Comparison of ENCODE assay signal across 35 cellular contexts in genomic region chr20:11281768-11282167, GRCh38.
A peak's percentile ranks its signal among the peaks of the same experiment; 100 is the strongest.
DNase-seq lines count a peak whose midpoint lies in the region; ATAC-seq, FAIRE-seq and TF ChIP-seq lines count a peak whose summit lies in the region.
"Had no signal": no experiment of that assay in that cellular context is flagged by ENCODE, and none has a peak within 500 bp of the region (broad histone marks: within the 10 kb centered on the region; RNA-seq: fewer than 3 reads in every experiment).

No MANE protein-coding gene starts in this region.

- H2BK120ac ChIP-seq in IMR-90 (ENCODE audit: low read depth, low read length), result no peak overlapping the region

- H3K4me1 Mint-ChIP-seq in GM23338, result peaks cover 3% of the 10 kb centered on the region; the same call in 2 of the 3 replicates
- H3K4me1 Mint-ChIP-seq: B cell; CD4-positive, alpha-beta memory T cell; CD4-positive, CD25-positive, alpha-beta regulatory T cell; CD8-positive, alpha-beta memory T cell had no signal

- no peaks in the 10 kb centered on the region for H3K9me1 ChIP-seq in IMR-90 (ENCODE audit: insufficient read depth, low read length)

- no peak overlapping the region for H2BK5ac ChIP-seq in IMR-90 (ENCODE audit: low read depth, low read length, poor library complexity, severe bottlenecking)

- no peaks in the 10 kb centered on the region for H3F3A ChIP-seq in GM23338 (replicated peaks; ENCODE audit: low read depth)

- H2AK9ac ChIP-seq in IMR-90 (replicated peaks; ENCODE audit: low read depth, low read length, poor library complexity), result no peak overlapping the region

- H3K4me2 ChIP-seq in HepG2 (ENCODE audit: low read depth, low read length) (no peak overlapping the region), GM23338 (no peak overlapping the region), IMR-90 (ENCODE audit: low read depth, low read length) (no peak overlapping the region)
- H3K4me2 ChIP-seq: A549; BLaER1; BLaER1 treated with 17β-estradiol and CSF1 and Interleukin-3, amounts not matched to agents 10 nM and 100 nM had no signal

- H3K23ac ChIP-seq in IMR-90 (ENCODE audit: low read depth, low read length), result no peak overlapping the region

- CTCF ChIA-PET in HepG2 (lab: Yijun Ruan, JAX; ENCODE audit: low intra/inter-chr PET ratio, low total read pairs), result no interaction called here
- CTCF ChIA-PET in IMR-90 (lab: Yijun Ruan, JAX), result no interaction called here

- no peak overlapping the region for H2AFZ ChIP-seq in HepG2 (ENCODE audit: low read length)
- H2AFZ ChIP-seq in GM23338, result no peak overlapping the region; the same call in 1 of the 2 replicates
- H2AFZ ChIP-seq in IMR-90 (replicated peaks; ENCODE audit: low read length, poor library complexity), result no peak overlapping the region

- H3K4me3 ChIP-seq in HepG2 (replicated peaks in 1 of 3; ENCODE audit: insufficient read depth in 1 of 3, low read depth in 2 of 3, low read length in 3 of 3) (no peak overlapping the region), right lobe of liver (no peak overlapping the region), GM23338 (no peak overlapping the region), IMR-90 (ENCODE audit: insufficient read depth, low read depth, low read length) (no peak overlapping the region)
- H3K4me3 ChIP-seq: A549; BLaER1; BLaER1 treated with 17β-estradiol and CSF1 and Interleukin-3, amounts not matched to agents 10 nM and 100 nM had no signal

- TF ChIP-seq EP300 in HepG2 (IDR thresholded peaks at IDR 0.05; ENCODE audit: low read depth in 2 of 2, low read length in 2 of 2) (no peak), HepG2 (CRISPR knock-in tag; IDR thresholded peaks at IDR 0.05; ENCODE audit: borderline replicate concordance) (no peak)

- intact Hi-C loops in HepG2 (cut with micrococcal nuclease; ENCODE audit: unreplicated experiment) (no loop called here), right lobe of liver (cut with DNase I) (no loop called here), IMR-90 (cut with micrococcal nuclease) (no loop called here)

- H3K4ac ChIP-seq in IMR-90 (ENCODE audit: low read depth, low read length), result no peak overlapping the region

- BruUV-seq in HepG2 (replicated peaks; lab: Mats Ljungman, UMichigan), result no TSS peak
- BruUV-seq in IMR-90 (replicated peaks; lab: Mats Ljungman, UMichigan), result no TSS peak

- no peak overlapping the region for H4K91ac ChIP-seq in IMR-90 (ENCODE audit: insufficient read depth, low read depth, low read length)

- no peak overlapping the region for H3K27ac ChIP-seq in HepG2 (ENCODE audit: extremely low read length, insufficient read depth, low read length)
- H3K27ac ChIP-seq in right lobe of liver, result no peak overlapping the region
- no peak overlapping the region for H3K27ac ChIP-seq in GM23338 (ENCODE audit: low read depth)
- H3K27ac ChIP-seq in IMR-90 (ENCODE audit: insufficient read depth, low read length), result no peak overlapping the region
- H3K27ac ChIP-seq: 22Rv1; A549; BLaER1; BLaER1 treated with 17β-estradiol and CSF1 and Interleukin-3, amounts not matched to agents 10 nM and 100 nM; C4-2B had no signal

- POLR2A ChIA-PET in HepG2 (lab: Yijun Ruan, JAX), result no interaction called here
- POLR2A ChIA-PET in IMR-90 (lab: Charles Lee; ENCODE audit: unreplicated experiment), result no interaction called here

- TF ChIP-seq RAD21 in HepG2 (CRISPR knock-in tag; IDR thresholded peaks at IDR 0.05) (no peak), IMR-90 (IDR thresholded peaks at IDR 0.05; ENCODE audit: low read length) (no peak)

- H3K36me3 Mint-ChIP-seq in GM23338 (ENCODE audit: low read depth), result no peaks in the 10 kb centered on the region
- H3K36me3 Mint-ChIP-seq: CD14-positive monocyte; CD4-positive, alpha-beta memory T cell; CD4-positive, CD25-positive, alpha-beta regulatory T cell; CD8-positive, alpha-beta memory T cell; CD8-positive, alpha-beta T cell had no signal

- H3K56ac ChIP-seq in IMR-90 (ENCODE audit: extremely low read depth, insufficient read depth, low read length), result no peak overlapping the region

- dilution Hi-C loops in IMR-90 (cut with HindIII; ENCODE audit: low sequenced_read_pairs, unreplicated experiment), result no loop called here

- WGBS in HepG2 (ENCODE audit: low lambda C conversion rate), result 3% methylated on average over 4 of the region's 4 CpGs
- WGBS in right lobe of liver (ENCODE audit: insufficient coverage, low coverage, low lambda C conversion rate, missing lambda C conversion rate), result 58% methylated on average over 4 of the region's 4 CpGs
- WGBS in IMR-90 (ENCODE audit: extremely low coverage in 2 of 2, insufficient read length in 1 of 2), 2 experiments, result no CpG with 5 or more reads among the region's 4 CpGs

- no peak for FAIRE-seq in HepG2 (lab: Jason Lieb, UNC)
- FAIRE-seq: A204.1, D721Med had no signal

- TF ChIP-seq CTCF in HepG2 (CRISPR knock-in tag; IDR thresholded peaks at IDR 0.05), result no peak
- no peak for TF ChIP-seq CTCF in right lobe of liver (IDR thresholded peaks at IDR 0.05)
- TF ChIP-seq CTCF in GM23338 (conservative IDR thresholded peaks at IDR 0.05; ENCODE audit: low read depth in 2 of 2), result no peak
- TF ChIP-seq CTCF in IMR-90 (conservative IDR thresholded peaks at IDR 0.05; ENCODE audit: low read depth, low read length), result no peak

- H3K14ac ChIP-seq in IMR-90 (replicated peaks; ENCODE audit: low read depth, low read length), result no peak overlapping the region

- H3K79me1 ChIP-seq in IMR-90 (ENCODE audit: low read depth in 1 of 2, low read length in 2 of 2), result no peaks in the 10 kb centered on the region

- H3K27ac Mint-ChIP-seq in GM23338, result 0 out of 2 replicates have a peak overlapping the region, but pooled peaks have one; percentile 21
- H3K27ac Mint-ChIP-seq: B cell; CD14-positive monocyte; CD4-positive, alpha-beta memory T cell; CD4-positive, alpha-beta T cell; CD4-positive, CD25-positive, alpha-beta regulatory T cell; CD8-positive, alpha-beta memory T cell; CD8-positive, alpha-beta T cell had no signal

- H3K4me1 ChIP-seq in HepG2 (ENCODE audit: insufficient read depth, low read length), result no peaks in the 10 kb centered on the region
- no peaks in the 10 kb centered on the region for H3K4me1 ChIP-seq in right lobe of liver
- no peaks in the 10 kb centered on the region for H3K4me1 ChIP-seq in GM23338 (ENCODE audit: insufficient read depth)
- H3K4me1 ChIP-seq in IMR-90 (ENCODE audit: control insufficient read depth, insufficient read depth, low read length), result no peaks in the 10 kb centered on the region
- H3K4me1 ChIP-seq: A549; BE2C; BLaER1; BLaER1 treated with 17β-estradiol and CSF1 and Interleukin-3, amounts not matched to agents 10 nM and 100 nM; Caco-2 had no signal

- H3K4me3 Mint-ChIP-seq in GM23338, result no peak overlapping the region
- H3K4me3 Mint-ChIP-seq: B cell; CD14-positive monocyte; CD4-positive, alpha-beta memory T cell; CD4-positive, alpha-beta T cell; CD4-positive, CD25-positive, alpha-beta regulatory T cell; CD8-positive, alpha-beta memory T cell; CD8-positive, alpha-beta T cell had no signal

- no peaks in the 10 kb centered on the region for H4K20me1 ChIP-seq in HepG2 (ENCODE audit: insufficient read depth, low read length)
- no peaks in the 10 kb centered on the region for H4K20me1 ChIP-seq in GM23338 (replicated peaks; ENCODE audit: insufficient read depth)
- H4K20me1 ChIP-seq in IMR-90 (ENCODE audit: insufficient read depth, low read length), result no peaks in the 10 kb centered on the region
- H4K20me1 ChIP-seq: BLaER1; BLaER1 treated with 17β-estradiol and CSF1 and Interleukin-3, amounts not matched to agents 10 nM and 100 nM had no signal

- in situ Hi-C loops in HepG2 (cut with HindIII; ENCODE audit: extremely low pct_ligation_motif_present, low pct_unique_long_range_greater_than_20kb), result no loop called here
- in situ Hi-C loops in IMR-90 (cut with MboI; ENCODE audit: low sequenced_read_pairs), result no loop called here

- no peaks in the 10 kb centered on the region; the same call in 1 of the 2 replicates for H3K9me2 ChIP-seq in GM23338 (ENCODE audit: insufficient read depth)

- TF ChIP-seq POLR2A in HepG2 (IDR thresholded peaks at IDR 0.05; ENCODE audit: insufficient read depth in 1 of 2, low read depth in 2 of 2, low read length in 2 of 2), result no peak
- TF ChIP-seq POLR2A in right lobe of liver (IDR thresholded peaks at IDR 0.05), result no peak
- TF ChIP-seq POLR2A in IMR-90 (IDR thresholded peaks at IDR 0.05; ENCODE audit: low read depth, low read length), result no peak

- H3K9me3 Mint-ChIP-seq in GM23338, result peaks cover 3% of the 10 kb centered on the region; the same call in 1 of the 3 replicates
- H3K9me3 Mint-ChIP-seq: CD8-positive, alpha-beta T cell had no signal

- peaks cover 12% of the 10 kb centered on the region; the same call in 1 of the 2 replicates for H3K9me3 ChIP-seq in HepG2 (ENCODE audit: low read length)
- H3K9me3 ChIP-seq in right lobe of liver, result no peaks in the 10 kb centered on the region
- H3K9me3 ChIP-seq in IMR-90 (ENCODE audit: control insufficient read depth, insufficient read depth, low read length), result peaks cover 3% of the 10 kb centered on the region; the same call in 1 of the 2 replicates
- H3K9me3 ChIP-seq: BE2C, BLaER1, Caco-2 had no signal

- H4K5ac ChIP-seq in IMR-90 (ENCODE audit: low read depth, low read length), result no peak overlapping the region

- DNase-seq in HepG2 (ENCODE audit: low spot score), result no peak
- no peak for DNase-seq in right lobe of liver
- no peak for DNase-seq in GM23338 (ENCODE audit: low spot score)
- DNase-seq in IMR-90, result no peak
- no peak for DNase-seq in ureter (ENCODE audit: low spot score)
- no peak for DNase-seq in COLO829 (ENCODE audit: low spot score)
- DNase-seq: 8988T; ACHN; AML-193; BE2C; C1 segment of cervical spinal cord; Caco-2; Calu3; CD4-positive, alpha-beta memory T cell; CD4-positive, alpha-beta T cell; CD4-positive, CD25-positive, alpha-beta regulatory T cell; CD8-positive, alpha-beta memory T cell; CD8-positive, alpha-beta T cell; COR-L47; DMS 273 treated with DMSO at 0.1 percent for 48 hours; DMS153; DMS53; DMS79; DMS79 treated with DMSO at 0.1 percent for 48 hours; DND-41; EL had no signal

- H2AK5ac ChIP-seq in IMR-90 (ENCODE audit: low read depth, low read length), result no peak overlapping the region

- peaks cover 3% of the 10 kb centered on the region for H3K27me3 Mint-ChIP-seq in GM23338 (ENCODE audit: insufficient read depth, low read depth, poor library complexity)
- H3K27me3 Mint-ChIP-seq: B cell; CD4-positive, alpha-beta memory T cell; CD4-positive, alpha-beta T cell; CD4-positive, CD25-positive, alpha-beta regulatory T cell; CD8-positive, alpha-beta memory T cell had no signal

- H3K79me2 ChIP-seq in HepG2 (ENCODE audit: insufficient read depth, low read length) (no peaks in the 10 kb centered on the region), GM23338 (replicated peaks; ENCODE audit: insufficient read depth) (no peaks in the 10 kb centered on the region)

- H3K9ac ChIP-seq in HepG2 (ENCODE audit: insufficient read depth, low read depth, low read length), result no peak overlapping the region
- no peak overlapping the region for H3K9ac ChIP-seq in IMR-90 (ENCODE audit: low read depth, low read length)
- H3K9ac ChIP-seq: BLaER1; BLaER1 treated with 17β-estradiol and CSF1 and Interleukin-3, amounts not matched to agents 10 nM and 100 nM had no signal

- H3K27me3 ChIP-seq in HepG2 (ENCODE audit: control insufficient read depth in 1 of 2, insufficient read depth in 2 of 2, low read length in 2 of 2), result no peaks in the 10 kb centered on the region
- H3K27me3 ChIP-seq in right lobe of liver, result no peaks in the 10 kb centered on the region
- H3K27me3 ChIP-seq in GM23338 (ENCODE audit: insufficient read depth), result no peaks in the 10 kb centered on the region
- H3K27me3 ChIP-seq in IMR-90 (ENCODE audit: control insufficient read depth, insufficient read depth, low read length), result no peaks in the 10 kb centered on the region
- H3K27me3 ChIP-seq: BLaER1; BLaER1 treated with 17β-estradiol and CSF1 and Interleukin-3, amounts not matched to agents 10 nM and 100 nM had no signal

- H4K8ac ChIP-seq in IMR-90 (ENCODE audit: low read depth in 2 of 2, low read length in 2 of 2), result no peak overlapping the region

- no peak overlapping the region for H3K18ac ChIP-seq in IMR-90 (ENCODE audit: low read depth, low read length)

- ATAC-seq in HepG2, result no peak
- ATAC-seq in right lobe of liver, result no peak
- ATAC-seq in GM23338, result no peak
- no peak for ATAC-seq in IMR-90 (ENCODE audit: low read depth)
- ATAC-seq: A549; CD8-positive, alpha-beta T cell had no signal

- no peaks in the 10 kb centered on the region for H3K36me3 ChIP-seq in HepG2 (replicated peaks in 1 of 2; ENCODE audit: control insufficient read depth in 1 of 2, insufficient read depth in 2 of 2, low read length in 2 of 2)
- H3K36me3 ChIP-seq in right lobe of liver, result no peaks in the 10 kb centered on the region
- H3K36me3 ChIP-seq in GM23338 (ENCODE audit: insufficient read depth), result 0 out of 2 replicates have a peak, but pooled peaks cover 3% of the 10 kb centered on the region
- H3K36me3 ChIP-seq in IMR-90 (ENCODE audit: control insufficient read depth, insufficient read depth, low read length), result no peaks in the 10 kb centered on the region
- H3K36me3 ChIP-seq: BE2C; BLaER1; BLaER1 treated with 17β-estradiol and CSF1 and Interleukin-3, amounts not matched to agents 10 nM and 100 nM had no signal

- no peak overlapping the region for H2BK15ac ChIP-seq in IMR-90 (ENCODE audit: low read depth, low read length)

- no peak overlapping the region for H2BK20ac ChIP-seq in IMR-90 (ENCODE audit: low read depth, low read length)
